Comparison of ENCODE assay signal across 9 cellular contexts in genomic region chr17:39225974-39226683, GRCh38. TPM values are rescaled to one million over a fixed set of nuclear protein-coding genes. Genes with fewer than 3 reads are reported as not detected.
DNase-seq lines count a peak whose midpoint lies in the region; ATAC-seq and TF ChIP-seq lines count a peak whose summit lies in the region.
"Had no signal": no experiment of that assay in that cellular context is flagged by ENCODE, and none has a peak within 500 bp of the region (broad histone marks: within the 10 kb centered on the region; RNA-seq: fewer than 3 reads in every experiment).

No MANE protein-coding gene starts in this region.

- H3K27ac ChIP-seq in iPS-20b (ENCODE audit: low read length): no peak overlapping the region
- H3K27ac ChIP-seq: 22Rv1 had no signal

- H3K27me3 ChIP-seq in iPS-20b (ENCODE audit: insufficient read depth, low read length): peaks cover 52% of the 10 kb centered on the region

- no peak overlapping the region for H3K9ac ChIP-seq in iPS-20b (ENCODE audit: low read depth, low read length)

- DNase-seq in DMS53 (lab: John Stamatoyannopoulos, UW) (peak; percentile 18), DMS53 treated with DMSO at 0.1 percent for 48 hours (lab: John Stamatoyannopoulos, UW; ENCODE audit: unreplicated experiment) (no peak), RPMI7951 (ENCODE audit: low read depth) (peak; percentile 73), astrocyte of the spinal cord (ENCODE audit: low read depth, low spot score) (peak; percentile 14), amniotic stem cell (lab: John Stamatoyannopoulos, UW) (no peak)
- DNase-seq in stimulated activated CD4-positive, alpha-beta T cell treated with anti-CD3 and anti-CD28 coated beads, Interleukin-1b, Interleukin-23, amount 100 ng/mL, for 48 hours: peak; percentile 43

- H3K36me3 ChIP-seq in iPS-20b (ENCODE audit: insufficient read depth, low read depth, low read length): no peaks in the 10 kb centered on the region

- no peak for ATAC-seq in GM21737 (IDR thresholded peaks at IDR 0.05; ENCODE audit: unreplicated experiment)

- TF ChIP-seq CTCF in astrocyte of the spinal cord (IDR thresholded peaks at IDR 0.05; ENCODE audit: low read depth, low read length): no peak

- H3K4me1 ChIP-seq in iPS-20b (ENCODE audit: insufficient read depth, low read length): peaks cover 9% of the 10 kb centered on the region; the same call in 1 of the 2 replicates

- H3K4me3 ChIP-seq in astrocyte of the spinal cord (ENCODE audit: low read depth, low read length): peak overlapping the region; percentile 24
- peak overlapping the region; percentile 50 for H3K4me3 ChIP-seq in iPS-20b (ENCODE audit: low read length)

- in situ Hi-C loops in astrocyte of the spinal cord (cut with HindIII; ENCODE audit: low sequenced_read_pairs): no loop called here

- no peaks in the 10 kb centered on the region for H3K9me3 ChIP-seq in iPS-20b (ENCODE audit: insufficient read depth, low read depth, low read length)

RNA-seq across cellular contexts. Expression of gene STAC2, which starts 0.4 kb away (rescaled TPM):
- total RNA-seq in RPMI7951 (2014; rRNA removed; shearing (Covaris generic)): 0.10 and 0.12 TPM in 2 replicates

RNA-seq across cellular contexts. Expression of gene RPL19, which starts 26.0 kb away (rescaled TPM):
- total RNA-seq in RPMI7951 (2014; rRNA removed; shearing (Covaris generic)): 2,028 and 2,044 TPM in 2 replicates

RNA-seq across cellular contexts. Expression of gene CACNB1, which starts 28.7 kb away (rescaled TPM):
- 1.9 and 3.4 TPM in 2 replicates for total RNA-seq in RPMI7951 (2014; rRNA removed; shearing (Covaris generic))

Comparison
In these comparisons a context has a peak if more than half of its experiments do, and no peak if none do; other contexts are left out.
1. DNase-seq: peak in DMS53 (single experiment), RPMI7951 (single experiment), astrocyte of the spinal cord (single experiment) and stimulated activated CD4-positive, alpha-beta T cell treated with anti-CD3 and anti-CD28 coated beads, Interleukin-1b, Interleukin-23, amount 100 ng/mL, for 48 hours (single experiment); none in DMS53 treated with DMSO at 0.1 percent for 48 hours (single experiment) and amniotic stem cell (single experiment).